In genomic region chr15:101795455-101795854, GRCh38 we compare ENCODE assay signal across 17 cellular contexts. TPM values are rescaled to one million over a fixed set of nuclear protein-coding genes. Genes with fewer than 3 reads are reported as not detected.
DNase-seq lines count a peak whose midpoint lies in the region; TF ChIP-seq lines count a peak whose summit lies in the region.
"Had no signal": no experiment of that assay in that cellular context is flagged by ENCODE, and none has a peak within 500 bp of the region (broad histone marks: within the 10 kb centered on the region; RNA-seq: fewer than 3 reads in every experiment).

No MANE protein-coding gene starts in this region.

- peak; percentile 79 for DNase-seq in EL
- peak; percentile 73 for DNase-seq in RKO (ENCODE audit: low spot score)
- peak; percentile 31 for DNase-seq in epithelial cell of proximal tubule (ENCODE audit: low read depth)
- DNase-seq in renal cortical epithelial cell (ENCODE audit: low read depth): peak; percentile 69
- DNase-seq in activated CD4-positive, CD25-positive, alpha-beta regulatory T cell treated with anti-CD3 and anti-CD28 coated beads, Interleukin-2, amount 50 U/mL, for 72 hours: no peak
- DNase-seq in NCI-H2107 treated with DMSO at 0.1 percent for 48 hours (lab: John Stamatoyannopoulos, UW; ENCODE audit: unreplicated experiment): no peak
- no peak for DNase-seq in MV-4-11 (lab: John Stamatoyannopoulos, UW)
- DNase-seq in GM19238 (ENCODE audit: insufficient read length, low spot score): no peak
- DNase-seq: amygdala; CD8-positive, alpha-beta memory T cell; naive B cell; NCI-H187 treated with DMSO at 0.1 percent for 48 hours; stimulated activated CD8-positive, alpha-beta memory T cell treated with anti-CD3 and anti-CD28 coated beads, Interleukin-4, amount 100 ng/mL, for 48 hours; T1000; upper lobe of right lung had no signal

- H3K4me3 ChIP-seq in epithelial cell of proximal tubule (ENCODE audit: low read depth, low read length): no peak overlapping the region
- H3K4me3 ChIP-seq: upper lobe of right lung had no signal

- no peak for TF ChIP-seq CTCF in epithelial cell of proximal tubule (conservative IDR thresholded peaks at IDR 0.05; ENCODE audit: low read depth, low read length)

RNA-seq across cellular contexts. Expression of gene OR4F6, which starts 7.9 kb away (rescaled TPM):
- total RNA-seq in epithelial cell of proximal tubule (not detected in 2 replicates), renal cortical epithelial cell (not detected in 2 replicates)
- total RNA-seq: CD8-positive, alpha-beta memory T cell; pulmonary artery endothelial cell; Right ventricle myocardium inferior; upper lobe of right lung had no signal

RNA-seq across cellular contexts. Expression of gene OR4F15, which starts 16.5 kb away (rescaled TPM):
- not detected in 2 replicates for total RNA-seq in epithelial cell of proximal tubule
- total RNA-seq in renal cortical epithelial cell: 0.20 TPM in 1 of 2 replicates, not detected in the other
- total RNA-seq: CD8-positive, alpha-beta memory T cell; pulmonary artery endothelial cell; Right ventricle myocardium inferior; upper lobe of right lung had no signal

Comparison
In these comparisons a context has a peak if more than half of its experiments do, and no peak if none do; other contexts are left out.
1. DNase-seq: peak in EL (single experiment), RKO (single experiment), epithelial cell of proximal tubule (single experiment) and renal cortical epithelial cell (single experiment); none in activated CD4-positive, CD25-positive, alpha-beta regulatory T cell treated with anti-CD3 and anti-CD28 coated beads, Interleukin-2, amount 50 U/mL, for 72 hours (single experiment), NCI-H2107 treated with DMSO at 0.1 percent for 48 hours (single experiment), MV-4-11 (single experiment) and GM19238 (single experiment).